8 cellular contexts compared by ENCODE assay signal in the genomic region with DNA sequence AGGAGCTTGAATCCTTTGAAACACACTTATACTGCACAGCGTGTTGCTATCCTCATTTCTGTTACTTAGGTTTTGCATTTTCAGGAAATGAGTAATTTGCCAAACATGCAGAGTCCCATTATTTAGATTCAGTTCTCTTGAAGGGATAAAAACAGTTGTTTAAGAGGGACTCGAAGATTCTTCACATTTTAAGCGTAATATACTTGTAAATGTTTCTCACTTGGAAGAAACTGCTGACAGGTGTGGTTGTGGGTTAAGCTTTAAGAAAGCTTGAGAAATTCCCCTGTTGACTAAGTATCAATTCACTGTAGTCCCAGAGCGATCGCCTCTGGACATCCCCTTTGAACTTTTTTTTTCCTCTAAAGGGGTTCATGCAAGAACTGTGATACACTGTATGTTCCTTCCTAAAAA. TPM values are rescaled to one million over a fixed set of nuclear protein-coding genes. Genes with fewer than 3 reads are reported as not detected.
DNase-seq lines count a peak whose midpoint lies in the region; ATAC-seq, FAIRE-seq and TF ChIP-seq lines count a peak whose summit lies in the region.

No MANE protein-coding gene starts in this region.

- no peak for TF ChIP-seq CTCF in breast epithelium (IDR thresholded peaks at IDR 0.05)

- H3K9me3 ChIP-seq in breast epithelium, result no peaks in the 10 kb centered on the region
- no peaks in the 10 kb centered on the region for H3K9me3 ChIP-seq in skeletal muscle tissue (ENCODE audit: control insufficient read depth in 3 of 3, low read length in 3 of 3)
- no peaks in the 10 kb centered on the region for H3K9me3 ChIP-seq in MG63

- DNase-seq in ELR (ENCODE audit: low read depth) (peak; percentile 68), HPDE6-E6E7 (ENCODE audit: extremely low spot score) (peak; percentile 14), breast epithelium (ENCODE audit: low spot score in 2 of 2) (no peak), DMS53 (lab: John Stamatoyannopoulos, UW) (no peak), HTR-8/SVneo (ENCODE audit: insufficient read length, low spot score) (no peak), MG63 (no peak)

- FAIRE-seq in HTR-8/SVneo (lab: Jason Lieb, UNC), result no peak

- H3K27ac ChIP-seq in breast epithelium, result peak overlapping the region; percentile 9 to 40
- peak overlapping the region; percentile 10 for H3K27ac ChIP-seq in skeletal muscle tissue (ENCODE audit: low read depth, low read length)

- H3K27me3 ChIP-seq in breast epithelium (no peaks in the 10 kb centered on the region), skeletal muscle tissue (ENCODE audit: control insufficient read depth in 3 of 3, insufficient read depth in 3 of 3, low read length in 3 of 3) (no peaks in the 10 kb centered on the region), MG63 (no peaks in the 10 kb centered on the region)

- no peaks in the 10 kb centered on the region for H3K4me1 ChIP-seq in breast epithelium
- H3K4me1 ChIP-seq in skeletal muscle tissue (ENCODE audit: control insufficient read depth in 3 of 3, insufficient read depth in 3 of 3, low read length in 3 of 3), result no peaks in the 10 kb centered on the region

- H3K4me3 ChIP-seq in breast epithelium (peak overlapping the region in 1 of 3 donors; percentile 19), skeletal muscle tissue (ENCODE audit: low read length in 3 of 3) (no peak overlapping the region), MG63 (no peak overlapping the region)

- peak; percentile 64 for ATAC-seq in GM21515 (IDR thresholded peaks at IDR 0.05; ENCODE audit: unreplicated experiment)

- TF ChIP-seq POLR2A in breast epithelium (IDR thresholded peaks at IDR 0.05), result no peak

- H3K9ac ChIP-seq in skeletal muscle tissue (ENCODE audit: low read depth in 1 of 3, low read length in 3 of 3), result no peak overlapping the region

- intact Hi-C loops in breast epithelium (cut with DNase I; ENCODE audit: low total_unique reads), result no loop called here

- no peaks in the 10 kb centered on the region for H3K36me3 ChIP-seq in breast epithelium
- no peaks in the 10 kb centered on the region for H3K36me3 ChIP-seq in skeletal muscle tissue (ENCODE audit: control insufficient read depth in 3 of 3, insufficient read depth in 3 of 3, low read length in 3 of 3)
- H3K36me3 ChIP-seq in MG63, result no peaks in the 10 kb centered on the region

RNA-seq across cellular contexts. Expression of a gene that starts 30.6 kb away (rescaled TPM):
- total RNA-seq in breast epithelium (100 to 1,000 TPM in 2 of 3 donors, 10 to 100 TPM in 1; 13.6 to 210 (median 189) TPM), skeletal muscle tissue (5.7 TPM)
- total RNA-seq in MG63 (2014; rRNA removed; shearing (Covaris generic); ENCODE audit: low replicate concordance), result 0.62 TPM in 1 of 2 replicates, not detected in the other

Comparison
In these comparisons a context has a peak if more than half of its experiments do, and no peak if none do; other contexts are left out.
1. DNase-seq: peak in ELR (single experiment) and HPDE6-E6E7 (single experiment); none in breast epithelium (0 of 2), DMS53 (single experiment), HTR-8/SVneo (single experiment) and MG63 (single experiment).